9 cellular contexts compared by ENCODE assay signal in the genomic region with DNA sequence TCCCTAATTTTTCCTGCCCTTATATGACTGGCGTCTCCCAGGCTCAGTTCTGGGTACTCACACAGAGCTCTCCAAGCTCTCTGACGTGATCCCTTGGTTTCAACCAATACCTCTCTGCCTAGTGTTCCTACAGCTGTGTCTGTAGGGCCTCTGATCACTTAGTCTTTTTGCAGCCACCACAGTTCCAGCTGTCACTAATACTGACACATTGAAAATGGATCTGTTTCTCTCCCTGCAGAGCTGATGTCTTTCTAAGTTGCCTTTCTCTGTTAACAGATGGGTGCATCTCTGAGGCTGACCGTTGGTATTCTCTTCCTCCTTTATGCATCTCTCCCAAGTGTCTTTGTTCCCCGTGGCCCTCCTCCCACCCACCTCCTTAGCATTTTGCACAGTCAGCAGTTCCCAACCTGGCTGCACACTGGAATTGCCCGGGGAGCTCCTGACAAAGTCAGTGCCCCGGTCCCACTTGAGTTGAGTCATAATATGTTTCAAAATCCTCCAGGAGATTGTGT.
DNase-seq lines count a peak whose midpoint lies in the region; ATAC-seq, FAIRE-seq and TF ChIP-seq lines count a peak whose summit lies in the region.
"Had no signal": no experiment of that assay in that cellular context is flagged by ENCODE, and none has a peak within 500 bp of the region (broad histone marks: within the 10 kb centered on the region; RNA-seq: fewer than 3 reads in every experiment).

No MANE protein-coding gene starts in this region.

- no peaks in the 10 kb centered on the region for H3K9me3 ChIP-seq in K562 (replicated peaks; ENCODE audit: control insufficient read depth, insufficient read depth, low read depth, low read length)

- no peak overlapping the region for H3K27ac ChIP-seq in K562 (ENCODE audit: extremely low read depth, low read depth, low read length)

- ATAC-seq in GM18511 (IDR thresholded peaks at IDR 0.05; ENCODE audit: unreplicated experiment) (peak; percentile 30), HG03066 (IDR thresholded peaks at IDR 0.05; ENCODE audit: low read depth, unreplicated experiment) (peak; percentile 58), K562 (peak; percentile 63), GM18520 (IDR thresholded peaks at IDR 0.05; ENCODE audit: unreplicated experiment) (no peak)

- H2AFZ ChIP-seq in K562 (ENCODE audit: low read depth, low read length): no peak overlapping the region

- H4K20me1 ChIP-seq in K562 (replicated peaks; ENCODE audit: control insufficient read depth, insufficient read depth, low read length): peaks cover 4% of the 10 kb centered on the region; the same call in 1 of the 2 replicates

- H3K36me3 ChIP-seq in K562 (ENCODE audit: control insufficient read depth, insufficient read depth, low read length): no peaks in the 10 kb centered on the region

- in situ Hi-C loops in K562 (cut with MboI): no loop called here

- H3K36me3 Mint-ChIP-seq in mesothelial cell of epicardium: no peaks in the 10 kb centered on the region
- H3K36me3 Mint-ChIP-seq in activated naive CD4-positive, alpha-beta T cell treated with anti-CD3 and anti-CD28 coated beads, Interleukin-2, amount 10 ng/mL, durations not matched to agents 7 days and 5 days: peaks cover 4% of the 10 kb centered on the region

- H3K27ac Mint-ChIP-seq in mesothelial cell of epicardium: peak overlapping the region; percentile 57
- no peak overlapping the region for H3K27ac Mint-ChIP-seq in activated naive CD4-positive, alpha-beta T cell treated with anti-CD3 and anti-CD28 coated beads, Interleukin-2, amount 10 ng/mL, durations not matched to agents 7 days and 5 days
- H3K27ac Mint-ChIP-seq: T-helper 1 cell treated with Interleukin-12 subunit alpha and Interleukin-12 subunit beta and Interleukin-4 antibody, amounts not matched to agents 30 μg/mL and 1 μg/mL, for 36 hours had no signal

- peaks cover 0 to 14% of the 10 kb centered on the region in 2 experiments; a peak in 4 of 5 replicates for H3K4me1 ChIP-seq in K562 (replicated peaks in 1 of 2; ENCODE audit: control insufficient read depth in 2 of 2, insufficient read depth in 2 of 2, low read length in 2 of 2)

- H3K4me1 Mint-ChIP-seq in mesothelial cell of epicardium: peaks cover 73% of the 10 kb centered on the region
- H3K4me1 Mint-ChIP-seq in activated naive CD4-positive, alpha-beta T cell treated with anti-CD3 and anti-CD28 coated beads, Interleukin-2, amount 10 ng/mL, durations not matched to agents 7 days and 5 days: peaks cover 3% of the 10 kb centered on the region

- H3K4me3 Mint-ChIP-seq in mesothelial cell of epicardium: no peak overlapping the region
- no peak overlapping the region for H3K4me3 Mint-ChIP-seq in activated naive CD4-positive, alpha-beta T cell treated with anti-CD3 and anti-CD28 coated beads, Interleukin-2, amount 10 ng/mL, durations not matched to agents 7 days and 5 days
- H3K4me3 Mint-ChIP-seq: T-helper 1 cell treated with Interleukin-12 subunit alpha and Interleukin-12 subunit beta and Interleukin-4 antibody, amounts not matched to agents 30 μg/mL and 1 μg/mL, for 36 hours had no signal

- H3K9me3 Mint-ChIP-seq in mesothelial cell of epicardium: no peaks in the 10 kb centered on the region
- no peaks in the 10 kb centered on the region for H3K9me3 Mint-ChIP-seq in activated naive CD4-positive, alpha-beta T cell treated with anti-CD3 and anti-CD28 coated beads, Interleukin-2, amount 10 ng/mL, durations not matched to agents 7 days and 5 days
- H3K9me3 Mint-ChIP-seq: T-helper 1 cell treated with Interleukin-12 subunit alpha and Interleukin-12 subunit beta and Interleukin-4 antibody, amounts not matched to agents 30 μg/mL and 1 μg/mL, for 36 hours had no signal

- CTCF ChIA-PET in K562 (lab: Yijun Ruan, JAX; ENCODE audit: low intra/inter-chr PET ratio): interaction anchor here (0.5 kb wide), 1 partner anchor 127 kb away, joined by 4 read pairs; no protein-coding TSS in a partner anchor
- CTCF ChIA-PET in activated naive CD4-positive, alpha-beta T cell treated with anti-CD3 and anti-CD28 coated beads, Interleukin-2, amount 10 ng/mL, durations not matched to agents 7 days and 5 days (lab: Charles Lee): no interaction called here

- intact Hi-C loops in K562 (cut with micrococcal nuclease): no loop called here

- H3K4me2 ChIP-seq in K562 (ENCODE audit: insufficient read depth, low read length): no peak overlapping the region; the same call in 1 of the 2 replicates

- peak in 1 of 4 experiments; percentile 18 for DNase-seq in K562 (ENCODE audit: extremely low read depth in 1 of 4, low spot score in 3 of 4)
- no peak for DNase-seq in mesothelial cell of epicardium (ENCODE audit: low spot score in 2 of 2, unreplicated experiment in 2 of 2)
- DNase-seq in NCI-H1417 treated with DMSO at 0.1 percent for 48 hours (lab: John Stamatoyannopoulos, UW): no peak
- no peak for DNase-seq in activated CD4-positive, CD25-positive, alpha-beta regulatory T cell (lab: John Stamatoyannopoulos, UW)
- DNase-seq in activated naive CD4-positive, alpha-beta T cell treated with anti-CD3 and anti-CD28 coated beads, Interleukin-2, amount 10 ng/mL, durations not matched to agents 7 days and 5 days: no peak

- WGBS in K562 (ENCODE audit: insufficient coverage, low coverage, missing lambda C conversion rate): 10% methylated on average over 6 of the region's 6 CpGs

- peaks cover 5% of the 10 kb centered on the region for H3K9me1 ChIP-seq in K562 (ENCODE audit: control insufficient read depth, insufficient read depth, low read length)

- no peak for TF ChIP-seq EP300 in K562 (IDR thresholded peaks at IDR 0.05; ENCODE audit: low read length)

- no TSS peak for BruUV-seq in K562 (replicated peaks; lab: Mats Ljungman, UMichigan)

- TF ChIP-seq CTCF in K562 (IDR thresholded peaks at IDR 0.05 in 2 of 3, conservative IDR thresholded peaks at IDR 0.05 in 1 of 3; ENCODE audit: insufficient read depth in 2 of 3, low read depth in 1 of 3, low read length in 3 of 3): no peak
- TF ChIP-seq CTCF in mesothelial cell of epicardium (IDR thresholded peaks at IDR 0.05; ENCODE audit: unreplicated experiment): no peak

- H3K27me3 ChIP-seq in K562 (ENCODE audit: control insufficient read depth in 2 of 2, insufficient read depth in 2 of 2, low read length in 2 of 2): no peaks in the 10 kb centered on the region

- POLR2A ChIA-PET in K562 (lab: Yijun Ruan, JAX): interaction anchor here (0.8 to 1.6 kb wide), 7 partner anchors 10 to 760 kb away, joined by 3 to 5 read pairs (median 3); no protein-coding TSS in a partner anchor

- H3K79me2 ChIP-seq in K562 (ENCODE audit: control insufficient read depth, insufficient read depth, low read length): peaks cover 14% of the 10 kb centered on the region; the same call in 2 of the 3 replicates

- FAIRE-seq in K562 (lab: Jason Lieb, UNC): no peak

- no peaks in the 10 kb centered on the region for H3K27me3 Mint-ChIP-seq in mesothelial cell of epicardium (ENCODE audit: low read depth)
- no peaks in the 10 kb centered on the region for H3K27me3 Mint-ChIP-seq in activated naive CD4-positive, alpha-beta T cell treated with anti-CD3 and anti-CD28 coated beads, Interleukin-2, amount 10 ng/mL, durations not matched to agents 7 days and 5 days

- no peak for TF ChIP-seq RAD21 in K562 (CRISPR knock-in tag; conservative IDR thresholded peaks at IDR 0.05 in 1 of 2, IDR thresholded peaks at IDR 0.05 in 1 of 2)

- TF ChIP-seq POLR2A in K562 (conservative IDR thresholded peaks at IDR 0.05): no peak

- peak overlapping the region in 1 of 2 experiments; percentile 22; a peak in 1 of 4 replicates for H3K9ac ChIP-seq in K562 (ENCODE audit: insufficient read depth in 1 of 2, low read depth in 2 of 2, low read length in 2 of 2)

- no peak overlapping the region for H3K4me3 ChIP-seq in K562

TF ChIP-seq in K562, 482 proteins besides CTCF, POLR2A, EP300 and RAD21 (continues in another document):
- TF ChIP-seq ZFP36 (IDR thresholded peaks at IDR 0.05; ENCODE audit: low read depth, low read length, partially characterized antibody) (no peak), ZNF551 (CRISPR knock-in tag; IDR thresholded peaks at IDR 0.05) (no peak), SIN3B (IDR thresholded peaks at IDR 0.05; ENCODE audit: low read depth) (no peak), WHSC1 (IDR thresholded peaks at IDR 0.05; ENCODE audit: low read length) (no peak), CTBP1 (IDR thresholded peaks at IDR 0.05; ENCODE audit: borderline replicate concordance) (peak; percentile 40; the same call in 1 of the 2 replicates), NFIC (IDR thresholded peaks at IDR 0.05) (no peak), ZFP1 (CRISPR knock-in tag; IDR thresholded peaks at IDR 0.05) (no peak), RBM25 (IDR thresholded peaks at IDR 0.05; ENCODE audit: low read depth, low read length, severe bottlenecking) (no peak), TAF9B (IDR thresholded peaks at IDR 0.05; ENCODE audit: partially characterized antibody) (no peak), PHB2 (IDR thresholded peaks at IDR 0.05; ENCODE audit: low read depth) (no peak)
- TF ChIP-seq, protein P1, sequence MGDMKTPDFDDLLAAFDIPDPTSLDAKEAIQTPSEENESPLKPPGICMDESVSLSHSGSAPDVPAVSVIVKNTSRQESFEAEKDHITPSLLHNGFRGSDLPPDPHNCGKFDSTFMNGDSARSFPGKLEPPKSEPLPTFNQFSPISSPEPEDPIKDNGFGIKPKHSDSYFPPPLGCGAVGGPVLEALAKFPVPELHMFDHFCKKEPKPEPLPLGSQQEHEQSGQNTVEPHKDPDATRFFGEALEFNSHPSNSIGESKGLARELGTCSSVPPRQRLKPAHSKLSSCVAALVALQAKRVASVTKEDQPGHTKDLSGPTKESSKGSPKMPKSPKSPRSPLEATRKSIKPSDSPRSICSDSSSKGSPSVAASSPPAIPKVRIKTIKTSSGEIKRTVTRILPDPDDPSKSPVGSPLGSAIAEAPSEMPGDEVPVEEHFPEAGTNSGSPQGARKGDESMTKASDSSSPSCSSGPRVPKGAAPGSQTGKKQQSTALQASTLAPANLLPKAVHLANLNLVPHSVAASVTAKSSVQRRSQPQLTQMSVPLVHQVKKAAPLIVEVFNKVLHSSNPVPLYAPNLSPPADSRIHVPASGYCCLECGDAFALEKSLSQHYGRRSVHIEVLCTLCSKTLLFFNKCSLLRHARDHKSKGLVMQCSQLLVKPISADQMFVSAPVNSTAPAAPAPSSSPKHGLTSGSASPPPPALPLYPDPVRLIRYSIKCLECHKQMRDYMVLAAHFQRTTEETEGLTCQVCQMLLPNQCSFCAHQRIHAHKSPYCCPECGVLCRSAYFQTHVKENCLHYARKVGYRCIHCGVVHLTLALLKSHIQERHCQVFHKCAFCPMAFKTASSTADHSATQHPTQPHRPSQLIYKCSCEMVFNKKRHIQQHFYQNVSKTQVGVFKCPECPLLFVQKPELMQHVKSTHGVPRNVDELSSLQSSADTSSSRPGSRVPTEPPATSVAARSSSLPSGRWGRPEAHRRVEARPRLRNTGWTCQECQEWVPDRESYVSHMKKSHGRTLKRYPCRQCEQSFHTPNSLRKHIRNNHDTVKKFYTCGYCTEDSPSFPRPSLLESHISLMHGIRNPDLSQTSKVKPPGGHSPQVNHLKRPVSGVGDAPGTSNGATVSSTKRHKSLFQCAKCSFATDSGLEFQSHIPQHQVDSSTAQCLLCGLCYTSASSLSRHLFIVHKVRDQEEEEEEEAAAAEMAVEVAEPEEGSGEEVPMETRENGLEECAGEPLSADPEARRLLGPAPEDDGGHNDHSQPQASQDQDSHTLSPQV (IDR thresholded peaks at IDR 0.05): no peak
